In the genomic region with DNA sequence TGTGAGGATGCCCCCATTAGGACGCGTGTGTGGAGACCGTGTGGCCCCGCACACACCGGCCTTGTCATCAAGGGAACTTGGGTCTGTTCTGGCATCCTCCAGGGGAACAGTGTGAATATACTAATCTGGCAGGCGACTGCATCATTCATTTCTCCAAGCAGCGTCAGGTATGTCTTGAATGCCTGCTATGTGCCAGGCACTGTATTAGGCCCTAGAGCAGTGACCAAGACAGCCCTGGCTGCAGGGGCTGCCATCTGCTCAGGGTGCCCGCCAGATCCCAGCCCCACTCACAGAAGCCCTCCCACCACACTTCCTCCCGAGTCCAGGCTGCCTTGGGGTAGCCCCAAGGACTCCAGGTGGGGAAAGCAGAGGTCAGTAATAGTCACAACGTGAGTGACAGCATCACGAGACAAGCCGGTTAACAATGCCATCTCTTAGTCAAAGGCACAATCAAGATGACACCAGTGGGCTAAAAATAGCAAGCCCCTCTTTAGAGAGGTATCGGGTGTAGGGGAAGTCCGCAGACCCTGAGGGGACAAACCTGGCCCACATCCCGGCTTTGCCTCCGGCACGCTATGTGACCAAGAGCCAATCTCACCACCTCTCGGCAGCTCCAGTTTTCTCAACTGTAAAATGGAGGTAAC, we compare ENCODE assay signal across 18 cellular contexts. TPM values are rescaled to one million over a fixed set of nuclear protein-coding genes. Genes with fewer than 3 reads are reported as not detected.
DNase-seq lines count a peak whose midpoint lies in the region; ATAC-seq, FAIRE-seq and TF ChIP-seq lines count a peak whose summit lies in the region.
"Had no signal": no experiment of that assay in that cellular context is flagged by ENCODE, and none has a peak within 500 bp of the region (broad histone marks: within the 10 kb centered on the region; RNA-seq: fewer than 3 reads in every experiment).

No MANE protein-coding gene starts in this region.

- H3K27ac ChIP-seq in smooth muscle cell (ENCODE audit: low read depth): no peak overlapping the region

- H3K9ac ChIP-seq in smooth muscle cell (ENCODE audit: low read depth): no peak overlapping the region

- H3K36me3 Mint-ChIP-seq in activated naive CD8-positive, alpha-beta T cell treated with anti-CD3 and anti-CD28 coated beads for 36 hours: no peaks in the 10 kb centered on the region
- H3K36me3 Mint-ChIP-seq: brain had no signal

- H3K4me1 Mint-ChIP-seq in activated naive CD8-positive, alpha-beta T cell treated with anti-CD3 and anti-CD28 coated beads for 36 hours: peaks cover 74% of the 10 kb centered on the region

- DNase-seq in GM10266 (ENCODE audit: extremely low spot score): peak; percentile 74
- DNase-seq in activated naive CD8-positive, alpha-beta T cell treated with anti-CD3 and anti-CD28 coated beads for 36 hours: no peak
- DNase-seq in smooth muscle cell (lab: John Stamatoyannopoulos, UW; ENCODE audit: unreplicated experiment): no peak
- no peak for DNase-seq in D721Med (ENCODE audit: insufficient read length, low spot score)
- DNase-seq: activated T-cell treated with anti-CD3 and anti-CD28 coated beads, Interleukin-2, amount 50 U/mL, for 4 hours; BE2C; effector CD4-positive, alpha-beta T cell; foreskin melanocyte; H7; NCI-H446; RPMI8226; stimulated activated CD4-positive, alpha-beta T cell treated with anti-CD3 and anti-CD28 coated beads, Interleukin-2, amount 100 ng/mL, for 48 hours had no signal

- H3K4me3 Mint-ChIP-seq in activated naive CD8-positive, alpha-beta T cell treated with anti-CD3 and anti-CD28 coated beads for 36 hours: peak overlapping the region; percentile 10
- H3K4me3 Mint-ChIP-seq: activated T-cell treated with anti-CD3 and anti-CD28 coated beads, Interleukin-2, amount 50 U/mL, for 4 hours; brain had no signal

- peaks cover 13% of the 10 kb centered on the region for H3K4me1 ChIP-seq in smooth muscle cell (ENCODE audit: low read depth)

- no peaks in the 10 kb centered on the region for H3K27me3 ChIP-seq in smooth muscle cell (ENCODE audit: low read depth)
- H3K27me3 ChIP-seq: BE2C had no signal

- WGBS in smooth muscle cell (ENCODE audit: low lambda C conversion rate): 93% methylated on average over 18 of the region's 18 CpGs

- no peaks in the 10 kb centered on the region for H3K79me2 ChIP-seq in smooth muscle cell (ENCODE audit: low read depth)

- H3F3A ChIP-seq in smooth muscle cell (ENCODE audit: low read depth): no peaks in the 10 kb centered on the region

- H3K9me3 ChIP-seq in smooth muscle cell (replicated peaks; ENCODE audit: low read depth): no peaks in the 10 kb centered on the region
- H3K9me3 ChIP-seq: BE2C had no signal

- no peak overlapping the region for H3K4me2 ChIP-seq in smooth muscle cell

- H3K4me3 ChIP-seq in smooth muscle cell: no peak overlapping the region

- H3K27me3 Mint-ChIP-seq in activated naive CD8-positive, alpha-beta T cell treated with anti-CD3 and anti-CD28 coated beads for 36 hours: no peaks in the 10 kb centered on the region

- TF ChIP-seq CTCF in GM10266 (IDR thresholded peaks at IDR 0.05; ENCODE audit: control insufficient read depth, insufficient read depth, low read depth, missing control alignments) (no peak), smooth muscle cell (IDR thresholded peaks at IDR 0.05; ENCODE audit: borderline replicate concordance, insufficient read depth, poor library complexity, severe bottlenecking) (no peak), D721Med (IDR thresholded peaks at IDR 0.05; ENCODE audit: insufficient read depth, missing control alignments) (no peak)

- H2AFZ ChIP-seq in smooth muscle cell (ENCODE audit: low read depth): no peak overlapping the region

- FAIRE-seq in D721Med (lab: Jason Lieb, UNC): no peak

- H3K36me3 ChIP-seq in smooth muscle cell (ENCODE audit: low read depth): no peaks in the 10 kb centered on the region
- H3K36me3 ChIP-seq: BE2C had no signal

- ATAC-seq in GM19023 (IDR thresholded peaks at IDR 0.05; ENCODE audit: unreplicated experiment) (peak; percentile 43), HG03045 (IDR thresholded peaks at IDR 0.05; ENCODE audit: unreplicated experiment) (peak; percentile 40), GM19328 (IDR thresholded peaks at IDR 0.05; ENCODE audit: unreplicated experiment) (no peak), HG02870 (IDR thresholded peaks at IDR 0.05; ENCODE audit: unreplicated experiment) (no peak)

- H3K27ac Mint-ChIP-seq in activated naive CD8-positive, alpha-beta T cell treated with anti-CD3 and anti-CD28 coated beads for 36 hours: peak overlapping the region; percentile 97

- no peaks in the 10 kb centered on the region for H3K9me3 Mint-ChIP-seq in activated naive CD8-positive, alpha-beta T cell treated with anti-CD3 and anti-CD28 coated beads for 36 hours
- H3K9me3 Mint-ChIP-seq: activated T-cell treated with anti-CD3 and anti-CD28 coated beads, Interleukin-2, amount 50 U/mL, for 4 hours had no signal

- no peaks in the 10 kb centered on the region for H4K20me1 ChIP-seq in smooth muscle cell (ENCODE audit: low read depth)

RNA-seq across cellular contexts. Expression of a gene that starts 7.5 kb away (rescaled TPM):
- 100 to 1,000 TPM; 232 to 233 TPM for total RNA-seq in activated naive CD8-positive, alpha-beta T cell treated with anti-CD3 and anti-CD28 coated beads for 36 hours
- 0.49 and 1.4 TPM in 2 replicates for total RNA-seq in smooth muscle cell
- polyA plus RNA-seq in smooth muscle cell: 0.63 and 1.6 TPM in 2 replicates
- total RNA-seq: renal cortical epithelial cell had no signal

RNA-seq across cellular contexts. Expression of a gene that starts 41.7 kb away (rescaled TPM):
- total RNA-seq in activated naive CD8-positive, alpha-beta T cell treated with anti-CD3 and anti-CD28 coated beads for 36 hours: 1 to 10 TPM; 1.1 to 1.5 TPM
- 0.36 and 2.0 TPM in 2 replicates for total RNA-seq in smooth muscle cell
- polyA plus RNA-seq in smooth muscle cell: 0.40 and 0.61 TPM in 2 replicates
- total RNA-seq: renal cortical epithelial cell had no signal

Comparison
In these comparisons a context has a peak if more than half of its experiments do, and no peak if none do; other contexts are left out.
1. ATAC-seq: peak in GM19023 (single experiment) and HG03045 (single experiment); none in GM19328 (single experiment) and HG02870 (single experiment).
2. RNA of a gene that starts 7.5 kb away (total RNA-seq): 232 to 233 TPM in activated naive CD8-positive, alpha-beta T cell treated with anti-CD3 and anti-CD28 coated beads for 36 hours; 0.49 to 1.4 TPM in smooth muscle cell; every median in the first group is over 10 times any median in the second.